Comparison of ENCODE assay signal across 16 cellular contexts in the genomic region with DNA sequence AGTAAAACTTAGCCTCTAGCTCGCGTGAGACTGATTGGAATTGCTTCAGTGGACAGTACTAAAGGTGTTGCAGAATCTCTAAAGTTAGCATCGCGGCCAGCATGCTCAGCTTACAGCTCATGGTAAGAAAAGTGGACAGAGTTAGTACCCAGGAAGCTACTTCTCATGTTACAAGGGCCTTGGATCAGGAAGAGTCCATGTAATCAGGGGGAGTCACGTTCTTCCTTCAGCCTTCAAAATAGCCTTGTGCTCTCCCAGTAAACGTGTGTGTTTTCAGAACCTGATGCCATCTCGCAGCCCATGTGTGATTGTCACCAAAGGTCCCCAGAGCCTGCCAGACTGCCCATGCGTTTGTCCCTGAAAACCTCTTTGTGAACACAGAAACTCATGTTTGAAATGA.
DNase-seq lines count a peak whose midpoint lies in the region; ATAC-seq and TF ChIP-seq lines count a peak whose summit lies in the region.
"Had no signal": no experiment of that assay in that cellular context is flagged by ENCODE, and none has a peak within 500 bp of the region (broad histone marks: within the 10 kb centered on the region; RNA-seq: fewer than 3 reads in every experiment).

No MANE protein-coding gene starts in this region.

- no peak overlapping the region for H3K4me2 ChIP-seq in PC-9

- peak; percentile 37 for DNase-seq in brain microvascular endothelial cell
- DNase-seq in kidney epithelial cell (ENCODE audit: low read depth) = peak; percentile 45
- DNase-seq in PC-9 = no peak
- no peak for DNase-seq in HPDE6-E6E7 (ENCODE audit: extremely low spot score)
- DNase-seq: esophagus squamous epithelium; GOT3; KG1; NCI-H1436 treated with DMSO at 0.1 percent for 48 hours; stimulated activated naive CD8-positive, alpha-beta T cell treated with anti-CD3 and anti-CD28 coated beads, Interleukin-15, amount 100 ng/mL, for 72 hours; uterus had no signal

- no peak overlapping the region for H3K4me3 ChIP-seq in brain microvascular endothelial cell (ENCODE audit: low read depth, low read length)
- no peak overlapping the region for H3K4me3 ChIP-seq in kidney epithelial cell (ENCODE audit: low read depth, low read length)
- H3K4me3 ChIP-seq in skeletal muscle tissue (ENCODE audit: low read length in 3 of 3) = peak overlapping the region; percentile 2 to 45 (median 19)
- H3K4me3 ChIP-seq in PC-9 = no peak overlapping the region
- H3K4me3 ChIP-seq: ascending aorta, esophagus squamous epithelium, uterus had no signal

- peaks cover 18 to 23% (median 20%) of the 10 kb centered on the region in 3 donors for H3K4me1 ChIP-seq in skeletal muscle tissue (ENCODE audit: control insufficient read depth in 3 of 3, insufficient read depth in 3 of 3, low read length in 3 of 3)
- no peaks in the 10 kb centered on the region for H3K4me1 ChIP-seq in PC-9 (replicated peaks; ENCODE audit: insufficient read depth)

- H3K9ac ChIP-seq in skeletal muscle tissue (ENCODE audit: low read depth in 1 of 3, low read length in 3 of 3) = peak overlapping the region in 2 of 3 donors; percentile 23 to 45

- no peak for ATAC-seq in HG02870 (IDR thresholded peaks at IDR 0.05; ENCODE audit: unreplicated experiment)
- ATAC-seq: SK-N-SH treated with all-trans-retinoic acid at 6 μM for 48 hours; stimulated activated naive CD8-positive, alpha-beta T cell treated with anti-CD3 and anti-CD28 coated beads, Interleukin-15, amount 100 ng/mL, for 72 hours had no signal

- H3K79me2 ChIP-seq in PC-9 (ENCODE audit: low read depth) = no peaks in the 10 kb centered on the region

- TF ChIP-seq CTCF in brain microvascular endothelial cell (IDR thresholded peaks at IDR 0.05; ENCODE audit: low read depth, low read length, missing control alignments) (no peak), kidney epithelial cell (IDR thresholded peaks at IDR 0.05; ENCODE audit: insufficient read depth, low read length, poor library complexity, severe bottlenecking) (no peak), PC-9 (conservative IDR thresholded peaks at IDR 0.05) (no peak)

- in situ Hi-C loops in brain microvascular endothelial cell (cut with HindIII; ENCODE audit: low pct_ligation_motif_present, low sequenced_read_pairs) = no loop called here

- TF ChIP-seq RAD21 in Ishikawa (IDR thresholded peaks at IDR 0.05; ENCODE audit: low read depth) = no peak

- H4K20me1 ChIP-seq in PC-9 (ENCODE audit: insufficient read depth) = no peaks in the 10 kb centered on the region

- no TSS peak for BruUV-seq in PC-9 (replicated peaks; lab: Mats Ljungman, UMichigan)

- TF ChIP-seq EP300 in Ishikawa (IDR thresholded peaks at IDR 0.05; ENCODE audit: borderline replicate concordance) = no peak

- H2AFZ ChIP-seq in PC-9 = no peak overlapping the region

- H3K27ac ChIP-seq in brain microvascular endothelial cell (no peak overlapping the region), skeletal muscle tissue (ENCODE audit: low read depth, low read length) (peak overlapping the region; percentile 59), PC-9 (no peak overlapping the region)
- H3K27ac ChIP-seq: ascending aorta, C4-2B, esophagus squamous epithelium, uterus had no signal

- POLR2A ChIA-PET in PC-9 (lab: Charles Lee; ENCODE audit: unreplicated experiment) = interaction anchor here (0.6 to 0.7 kb wide), 2 partner anchors 30 to 362 kb away, joined by 4 to 7 read pairs; no protein-coding TSS in a partner anchor

- CTCF ChIA-PET in PC-9 (lab: Charles Lee) = interaction anchor here (0.7 kb wide), 1 partner anchor 464 kb away, joined by 3 read pairs; no protein-coding TSS in a partner anchor

- H3K9me2 ChIP-seq in PC-9 (ENCODE audit: insufficient read depth) = no peaks in the 10 kb centered on the region; the same call in 1 of the 2 replicates

- H3K36me3 ChIP-seq in brain microvascular endothelial cell (replicated peaks) = no peaks in the 10 kb centered on the region
- no peaks in the 10 kb centered on the region for H3K36me3 ChIP-seq in kidney epithelial cell (ENCODE audit: control insufficient read depth, insufficient read depth, low read length)
- no peaks in the 10 kb centered on the region for H3K36me3 ChIP-seq in skeletal muscle tissue (ENCODE audit: control insufficient read depth in 3 of 3, insufficient read depth in 3 of 3, low read length in 3 of 3)
- H3K36me3 ChIP-seq in PC-9 (ENCODE audit: low read depth) = no peaks in the 10 kb centered on the region
- H3K36me3 ChIP-seq: ascending aorta, esophagus squamous epithelium, uterus had no signal

- intact Hi-C loops in PC-9 (cut with micrococcal nuclease; ENCODE audit: unreplicated experiment) = no loop called here

- H3K9me3 ChIP-seq in skeletal muscle tissue (ENCODE audit: control insufficient read depth in 3 of 3, low read length in 3 of 3) = no peaks in the 10 kb centered on the region
- no peaks in the 10 kb centered on the region for H3K9me3 ChIP-seq in PC-9 (ENCODE audit: insufficient read depth, low read depth)
- H3K9me3 ChIP-seq: uterus had no signal

- no peaks in the 10 kb centered on the region for H3F3A ChIP-seq in PC-9 (ENCODE audit: insufficient read depth, low read depth)

- H3K27me3 ChIP-seq in brain microvascular endothelial cell (replicated peaks) (no peaks in the 10 kb centered on the region), kidney epithelial cell (ENCODE audit: control insufficient read depth, insufficient read depth, low read length) (no peaks in the 10 kb centered on the region), skeletal muscle tissue (ENCODE audit: control insufficient read depth in 3 of 3, insufficient read depth in 3 of 3, low read length in 3 of 3) (no peaks in the 10 kb centered on the region), PC-9 (ENCODE audit: insufficient read depth, low read depth) (no peaks in the 10 kb centered on the region)
- H3K27me3 ChIP-seq: ascending aorta, esophagus squamous epithelium, uterus had no signal

TF ChIP-seq in Ishikawa, 13 proteins besides CTCF, POLR2A, EP300 and RAD21:
- TF ChIP-seq, protein P1, sequence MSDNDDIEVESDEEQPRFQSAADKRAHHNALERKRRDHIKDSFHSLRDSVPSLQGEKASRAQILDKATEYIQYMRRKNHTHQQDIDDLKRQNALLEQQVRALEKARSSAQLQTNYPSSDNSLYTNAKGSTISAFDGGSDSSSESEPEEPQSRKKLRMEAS (IDR thresholded peaks at IDR 0.05) = 0 out of 2 replicates have a peak, but pooled peaks have one; percentile 16
- TF ChIP-seq CEBPB (IDR thresholded peaks at IDR 0.05) = no peak

Comparison
In these comparisons a context has a peak if more than half of its experiments do, and no peak if none do; other contexts are left out.
1. DNase-seq: peak in brain microvascular endothelial cell (single experiment) and kidney epithelial cell (single experiment); none in PC-9 (0 of 2) and HPDE6-E6E7 (single experiment).
2. H3K4me3 ChIP-seq: peak in skeletal muscle tissue (3 of 3); none in brain microvascular endothelial cell (single experiment), kidney epithelial cell (single experiment) and PC-9 (single experiment).